Comparison of ENCODE assay signal across 34 cellular contexts in genomic region chr4:109962401-109962800, GRCh38. TPM values are rescaled to one million over a fixed set of nuclear protein-coding genes. Genes with fewer than 3 reads are reported as not detected.
"Had no signal": no experiment of that assay in that cellular context is flagged by ENCODE, and none has a peak within 500 bp of the region (broad histone marks: within the 10 kb centered on the region; RNA-seq: fewer than 3 reads in every experiment).

No MANE protein-coding gene starts in this region.

- H3K36me3 ChIP-seq: adrenal gland, brain microvascular endothelial cell, breast epithelium had no signal

- H3K4me3 ChIP-seq: adrenal gland, body of pancreas, breast epithelium had no signal

- H3K9me3 ChIP-seq: adrenal gland, body of pancreas, breast epithelium had no signal

- H3K27me3 ChIP-seq: adrenal gland, body of pancreas, brain microvascular endothelial cell, breast epithelium had no signal

- H3K4me1 ChIP-seq: adrenal gland, breast epithelium had no signal

- H3K27ac ChIP-seq: adrenal gland, body of pancreas, brain microvascular endothelial cell, breast epithelium, VCaP had no signal

- DNase-seq: activated B cell treated with CpG ODN at 0.5 μM for 24 hours; activated CD4-positive, alpha-beta memory T cell treated with anti-CD3 and anti-CD28 coated beads for 36 hours; activated CD4-positive, alpha-beta T cell treated with anti-CD3 and anti-CD28 coated beads for 4 hours; activated CD4-positive, alpha-beta T cell treated with anti-CD3 and anti-CD28 coated beads, Interleukin-2, amount 10 ng/mL, durations not matched to agents 24 days and 14 days; activated CD4-positive, alpha-beta T cell treated with anti-CD3 and anti-CD28 coated beads, Interleukin-2, amount 50 U/mL, for 1 hour; activated CD4-positive, alpha-beta T cell treated with anti-CD3 and anti-CD28 coated beads, Interleukin-2, amount 50 U/mL, for 4 hours; activated CD4-positive, CD25-positive, alpha-beta regulatory T cell treated with anti-CD3 and anti-CD28 coated beads, Interleukin-2, amount 50 U/mL, for 72 hours; activated CD8-positive, alpha-beta memory T cell treated with anti-CD3 and anti-CD28 coated beads, Interleukin-2, amount 50 U/mL, for 4 hours; activated CD8-positive, alpha-beta T cell treated with anti-CD3 and anti-CD28 coated beads for 36 hours; activated effector memory CD4-positive, alpha-beta T cell treated with anti-CD3 and anti-CD28 coated beads, Interleukin-2, amount 50 U/mL, for 16 hours; activated gamma-delta T cell treated with Interleukin-2 at 50 U/mL for 16 hours; activated naive CD4-positive, alpha-beta T cell; activated naive CD4-positive, alpha-beta T cell treated with anti-CD3 and anti-CD28 coated beads for 36 hours; activated naive CD4-positive, alpha-beta T cell treated with anti-CD3 and anti-CD28 coated beads, Interleukin-2, amount 50 U/mL, for 16 hours; activated naive CD8-positive, alpha-beta T cell treated with anti-CD3 and anti-CD28 coated beads for 36 hours; activated T-cell treated with anti-CD3 and anti-CD28 coated beads for 4 hours; activated T-cell treated with anti-CD3 and anti-CD28 coated beads, Interleukin-2, amount 50 U/mL, for 1 hour; activated T-cell treated with anti-CD3 and anti-CD28 coated beads, Interleukin-2, amount 50 U/mL, for 4 hours; activated T-cell treated with anti-CD3 and anti-CD28 coated beads, Interleukin-2, amount 50 U/mL, for 72 hours; adrenal gland; amniotic stem cell; aorta; body of pancreas; brain microvascular endothelial cell; central memory CD4-positive, alpha-beta T cell; T-helper 1 cell; T-helper 2 cell; T-helper 9 cell had no signal

RNA-seq across cellular contexts. Expression of gene EGF, which starts 49.7 kb away (rescaled TPM):
- total RNA-seq: activated B cell treated with CpG ODN at 0.5 μM for 24 hours; activated CD4-positive, alpha-beta memory T cell treated with anti-CD3 and anti-CD28 coated beads for 36 hours; activated CD4-positive, alpha-beta T cell treated with anti-CD3 and anti-CD28 coated beads, Interleukin-2, amount 10 ng/mL, durations not matched to agents 24 days and 14 days; activated CD8-positive, alpha-beta memory T cell treated with anti-CD3 and anti-CD28 coated beads for 36 hours; activated CD8-positive, alpha-beta T cell treated with anti-CD3 and anti-CD28 coated beads for 36 hours; activated naive CD4-positive, alpha-beta T cell treated with anti-CD3 and anti-CD28 coated beads for 36 hours; activated naive CD4-positive, alpha-beta T cell treated with anti-CD3 and anti-CD28 coated beads, Interleukin-2, amount 50 U/mL, for 72 hours; activated naive CD8-positive, alpha-beta T cell treated with anti-CD3 and anti-CD28 coated beads for 36 hours; activated T-cell treated with anti-CD3 and anti-CD28 coated beads, Interleukin-2, amount 50 U/mL, for 72 hours; activated T-helper 1 cell treated with anti-CD3 and anti-CD28 coated beads, Interleukin-12 subunit alpha, Interleukin-12 subunit beta, Interleukin-2, Interleukin-4 antibody, amounts not matched to agents 30 ng/mL and 10 ng/mL and 1 ng/mL, durations not matched to agents 14 hours and 24 hours and 36 hours; activated T-helper 17 cell treated with anti-CD3 and anti-CD28 coated beads, Interleukin-2, amount 50 U/mL, for 72 hours had no signal
